33 cellular contexts compared by ENCODE assay signal in genomic region chr10:35938160-35938559, GRCh38.
"Had no signal": no experiment of that assay in that cellular context is flagged by ENCODE, and none has a peak within 500 bp of the region (broad histone marks: within the 10 kb centered on the region; RNA-seq: fewer than 3 reads in every experiment).

No MANE protein-coding gene starts in this region.

- H3K4me2 ChIP-seq: KMS-11 had no signal

- H3K27ac ChIP-seq: KMS-11 had no signal

- H3K36me3 ChIP-seq: MG63 had no signal

- H3K9ac ChIP-seq: KMS-11 had no signal

- H3K27me3 ChIP-seq: MG63 had no signal

- H3K4me3 ChIP-seq: MG63 had no signal

- H3K9me3 ChIP-seq: MG63 had no signal

- DNase-seq: Karpas-422, Kasumi-1, KG1, MG63, MM.1S, MV-4-11, NCI-H1048, NCI-H1092, NCI-H1092 treated with DMSO at 0.1 percent for 48 hours, NCI-H1105, NCI-H1105 treated with DMSO at 0.1 percent for 48 hours, NCI-H1417, NCI-H1417 treated with DMSO at 0.1 percent for 48 hours, NCI-H1436, NCI-H1436 treated with DMSO at 0.1 percent for 48 hours, NCI-H1694, NCI-H1694 treated with DMSO at 0.1 percent for 48 hours, NCI-H187, NCI-H187 treated with DMSO at 0.1 percent for 48 hours, NCI-H1930, NCI-H2029, NCI-H2029 treated with DMSO at 0.1 percent for 48 hours, NCI-H2081, NCI-H2081 treated with DMSO at 0.1 percent for 48 hours, NCI-H2107, NCI-H2171, NCI-H2171 treated with DMSO at 0.1 percent for 48 hours, NCI-H2227 treated with DMSO at 0.1 percent for 48 hours, NCI-H226, NCI-H345, NCI-H446, NCI-H446 treated with DMSO at 0.1 percent for 48 hours had no signal
